Comparison of ENCODE assay signal across 1 cellular context in genomic region chr16:17590711-17591654, GRCh38.
TF ChIP-seq lines count a peak whose summit lies in the region.

No MANE protein-coding gene starts in this region.

TF ChIP-seq in K562, 482 proteins besides CTCF, POLR2A, EP300 and RAD21 (continued from another document and continues in another):
- TF ChIP-seq ATF4 (CRISPR knock-in tag; IDR thresholded peaks at IDR 0.05) (peak; percentile 89), ZBTB17 (CRISPR knock-in tag; IDR thresholded peaks at IDR 0.05) (peak; percentile 94), NEUROD1 (IDR thresholded peaks at IDR 0.05; ENCODE audit: borderline replicate concordance, low read depth, low read length, partially characterized antibody) (no peak), SRSF1 (IDR thresholded peaks at IDR 0.05; ENCODE audit: low read depth, low read length) (no peak), ILK (tag; IDR thresholded peaks at IDR 0.05; ENCODE audit: borderline replicate concordance, low read depth) (peak; percentile 75; the same call in 1 of the 2 replicates), ELF2 (CRISPR knock-in tag; IDR thresholded peaks at IDR 0.05) (peak; percentile 81), TAL1 (IDR thresholded peaks at IDR 0.05) (no peak), ZNF444 (CRISPR knock-in tag; IDR thresholded peaks at IDR 0.05) (peak; percentile 93), U2AF2 (optimal IDR thresholded peaks at IDR 0.05; ENCODE audit: low read depth, low read length) (no peak), REST (CRISPR knock-in tag; IDR thresholded peaks at IDR 0.05; ENCODE audit: low read depth) (peak; percentile 86), KAT2B (IDR thresholded peaks at IDR 0.05; ENCODE audit: low read depth, low read length) (no peak), TCF7 (IDR thresholded peaks at IDR 0.05; ENCODE audit: borderline replicate concordance) (no peak), ZNF384 (IDR thresholded peaks at IDR 0.05; ENCODE audit: low read depth, low read length) (no peak), PTBP1 (IDR thresholded peaks at IDR 0.05; ENCODE audit: low read depth, low read length) (no peak), CBX1 (IDR thresholded peaks at IDR 0.05; ENCODE audit: low read depth) (no peak), ZNF696 (CRISPR knock-in tag; conservative IDR thresholded peaks at IDR 0.05) (no peak), ZFX (CRISPR knock-in tag; IDR thresholded peaks at IDR 0.05) (no peak), ZC3H8 (IDR thresholded peaks at IDR 0.05) (no peak), SAP30 (IDR thresholded peaks at IDR 0.05; ENCODE audit: borderline replicate concordance, insufficient read depth, low read depth, low read length, poor library complexity, severe bottlenecking) (no peak), FOXM1 (IDR thresholded peaks at IDR 0.05; ENCODE audit: low read depth) (no peak), FOXM1 (CRISPR knock-in tag; IDR thresholded peaks at IDR 0.05; ENCODE audit: low read depth) (no peak), ZNF316 (IDR thresholded peaks at IDR 0.05) (no peak), MYC (IDR thresholded peaks at IDR 0.05; ENCODE audit: low read depth, low read length) (no peak), MYC (CRISPR knock-in tag; IDR thresholded peaks at IDR 0.05; ENCODE audit: borderline replicate concordance, low read depth) (peak; percentile 89; the same call in 1 of the 2 replicates), ZNF41 (CRISPR knock-in tag; conservative IDR thresholded peaks at IDR 0.05) (peak; percentile 94), FOXJ2 (tag; IDR thresholded peaks at IDR 0.05) (no peak), ZNF785 (CRISPR knock-in tag; IDR thresholded peaks at IDR 0.05) (no peak), NFXL1 (CRISPR knock-in tag; IDR thresholded peaks at IDR 0.05) (peak; percentile 93), RBM14 (IDR thresholded peaks at IDR 0.05; ENCODE audit: borderline replicate concordance, insufficient read depth, low read depth, low read length) (no peak), WHSC1 (IDR thresholded peaks at IDR 0.05; ENCODE audit: low read length) (no peak), ZC3H11A (IDR thresholded peaks at IDR 0.05; ENCODE audit: low read depth, low read length) (no peak), RFX1 (IDR thresholded peaks at IDR 0.05) (no peak), MTA1 (IDR thresholded peaks at IDR 0.05; ENCODE audit: borderline replicate concordance) (no peak), ZNF77 (CRISPR knock-in tag; IDR thresholded peaks at IDR 0.05) (no peak), NFE2L1 (tag; IDR thresholded peaks at IDR 0.05; ENCODE audit: borderline replicate concordance, low read depth) (peak; percentile 26; the same call in 1 of the 2 replicates), E4F1 (CRISPR knock-in tag; IDR thresholded peaks at IDR 0.05; ENCODE audit: borderline replicate concordance) (peak; percentile 77; the same call in 1 of the 2 replicates), MXI1 (IDR thresholded peaks at IDR 0.05; ENCODE audit: low read depth, low read length) (no peak), PRPF4 (IDR thresholded peaks at IDR 0.05; ENCODE audit: insufficient read depth, low read depth, low read length, poor library complexity, severe bottlenecking) (no peak), BACH1 (tag; IDR thresholded peaks at IDR 0.05) (peak; percentile 95; the same call in 1 of the 2 replicates), NR2C2 (CRISPR knock-in tag; IDR thresholded peaks at IDR 0.05) (no peak), NR2C2 (tag; IDR thresholded peaks at IDR 0.05) (peak; percentile 82), GTF2F1 (IDR thresholded peaks at IDR 0.05; ENCODE audit: low read depth, low read length) (no peak), TFAM (CRISPR knock-in tag; conservative IDR thresholded peaks at IDR 0.05) (no peak), STAT5A (IDR thresholded peaks at IDR 0.05; ENCODE audit: borderline replicate concordance, low read length) (peak; percentile 78), TCF3 (CRISPR knock-in tag; IDR thresholded peaks at IDR 0.05) (no peak), ZNF324 (CRISPR knock-in tag; IDR thresholded peaks at IDR 0.05) (peak; percentile 59; the same call in 1 of the 2 replicates), ASH1L (IDR thresholded peaks at IDR 0.05; ENCODE audit: borderline replicate concordance, low read depth, partially characterized antibody) (no peak), XRCC5 (IDR thresholded peaks at IDR 0.05; ENCODE audit: low read depth, low read length) (no peak), SMARCB1 (IDR thresholded peaks at IDR 0.05; ENCODE audit: insufficient read length, low read depth) (no peak), FOXP1 (CRISPR knock-in tag; IDR thresholded peaks at IDR 0.05) (no peak), ZNF707 (CRISPR knock-in tag; conservative IDR thresholded peaks at IDR 0.05) (no peak), NFRKB (IDR thresholded peaks at IDR 0.05; ENCODE audit: low read depth) (no peak)
- TF ChIP-seq, protein P1, sequence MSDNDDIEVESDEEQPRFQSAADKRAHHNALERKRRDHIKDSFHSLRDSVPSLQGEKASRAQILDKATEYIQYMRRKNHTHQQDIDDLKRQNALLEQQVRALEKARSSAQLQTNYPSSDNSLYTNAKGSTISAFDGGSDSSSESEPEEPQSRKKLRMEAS (CRISPR knock-in tag; IDR thresholded peaks at IDR 0.05) = no peak
- TF ChIP-seq, protein P2, sequence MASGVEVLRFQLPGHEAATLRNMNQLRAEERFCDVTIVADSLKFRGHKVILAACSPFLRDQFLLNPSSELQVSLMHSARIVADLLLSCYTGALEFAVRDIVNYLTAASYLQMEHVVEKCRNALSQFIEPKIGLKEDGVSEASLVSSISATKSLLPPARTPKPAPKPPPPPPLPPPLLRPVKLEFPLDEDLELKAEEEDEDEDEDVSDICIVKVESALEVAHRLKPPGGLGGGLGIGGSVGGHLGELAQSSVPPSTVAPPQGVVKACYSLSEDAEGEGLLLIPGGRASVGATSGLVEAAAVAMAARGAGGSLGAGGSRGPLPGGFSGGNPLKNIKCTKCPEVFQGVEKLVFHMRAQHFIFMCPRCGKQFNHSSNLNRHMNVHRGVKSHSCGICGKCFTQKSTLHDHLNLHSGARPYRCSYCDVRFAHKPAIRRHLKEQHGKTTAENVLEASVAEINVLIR (CRISPR knock-in tag; IDR thresholded peaks at IDR 0.05) = peak; percentile 70
- TF ChIP-seq, protein P3, sequence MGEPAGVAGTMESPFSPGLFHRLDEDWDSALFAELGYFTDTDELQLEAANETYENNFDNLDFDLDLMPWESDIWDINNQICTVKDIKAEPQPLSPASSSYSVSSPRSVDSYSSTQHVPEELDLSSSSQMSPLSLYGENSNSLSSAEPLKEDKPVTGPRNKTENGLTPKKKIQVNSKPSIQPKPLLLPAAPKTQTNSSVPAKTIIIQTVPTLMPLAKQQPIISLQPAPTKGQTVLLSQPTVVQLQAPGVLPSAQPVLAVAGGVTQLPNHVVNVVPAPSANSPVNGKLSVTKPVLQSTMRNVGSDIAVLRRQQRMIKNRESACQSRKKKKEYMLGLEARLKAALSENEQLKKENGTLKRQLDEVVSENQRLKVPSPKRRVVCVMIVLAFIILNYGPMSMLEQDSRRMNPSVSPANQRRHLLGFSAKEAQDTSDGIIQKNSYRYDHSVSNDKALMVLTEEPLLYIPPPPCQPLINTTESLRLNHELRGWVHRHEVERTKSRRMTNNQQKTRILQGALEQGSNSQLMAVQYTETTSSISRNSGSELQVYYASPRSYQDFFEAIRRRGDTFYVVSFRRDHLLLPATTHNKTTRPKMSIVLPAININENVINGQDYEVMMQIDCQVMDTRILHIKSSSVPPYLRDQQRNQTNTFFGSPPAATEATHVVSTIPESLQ (CRISPR knock-in tag; IDR thresholded peaks at IDR 0.05) = no peak
